In the genomic region with DNA sequence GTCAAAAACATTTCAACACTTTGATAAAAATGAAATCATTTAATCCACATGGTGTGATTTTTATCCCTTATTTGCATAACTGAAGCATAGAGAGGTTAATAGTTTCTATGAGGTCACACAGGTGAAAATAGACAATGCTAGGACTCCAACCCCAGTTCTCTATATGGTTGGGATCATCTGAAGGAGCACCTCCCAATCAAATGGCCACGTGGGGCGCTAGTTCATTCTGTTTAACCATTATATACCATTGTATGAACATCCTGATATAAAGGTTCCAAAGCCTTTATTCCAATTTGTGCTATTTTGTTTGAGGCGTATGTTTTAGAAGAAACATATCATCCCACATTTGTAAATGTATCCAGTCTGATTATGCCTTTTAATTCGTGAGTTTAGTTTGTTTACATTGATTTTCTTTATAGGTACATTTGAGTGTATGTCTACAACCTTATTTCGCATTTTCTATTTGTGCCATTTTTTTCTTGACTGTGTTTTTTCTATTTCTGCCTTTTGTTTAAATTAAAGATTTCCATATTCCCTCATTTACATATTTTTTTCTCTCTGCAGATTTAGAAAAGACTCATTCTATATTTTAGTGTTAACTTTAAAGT, we compare ENCODE assay signal across 9 cellular contexts.
DNase-seq lines count a peak whose midpoint lies in the region; ATAC-seq, FAIRE-seq and TF ChIP-seq lines count a peak whose summit lies in the region.
"Had no signal": no experiment of that assay in that cellular context is flagged by ENCODE, and none has a peak within 500 bp of the region (broad histone marks: within the 10 kb centered on the region; RNA-seq: fewer than 3 reads in every experiment).

No MANE protein-coding gene starts in this region.

- no peaks in the 10 kb centered on the region for H3K4me1 ChIP-seq in naive thymus-derived CD4-positive, alpha-beta T cell (ENCODE audit: control insufficient read depth in 2 of 2, insufficient read depth in 2 of 2, low read length in 2 of 2)

- peak; percentile 56 for ATAC-seq in GM21737 (IDR thresholded peaks at IDR 0.05; ENCODE audit: unreplicated experiment)
- no peak for ATAC-seq in naive thymus-derived CD4-positive, alpha-beta T cell

- in situ Hi-C loops in GM13976 (cut with MboI; ENCODE audit: low sequenced_read_pairs, unreplicated experiment), result no loop called here

- CTCF ChIA-PET in naive thymus-derived CD4-positive, alpha-beta T cell (lab: Charles Lee), result no interaction called here

- no peak for FAIRE-seq in RCC 7860 (lab: Jason Lieb, UNC)

- H3K27ac Mint-ChIP-seq in naive thymus-derived CD4-positive, alpha-beta T cell, result no peak overlapping the region
- no peak overlapping the region for H3K27ac Mint-ChIP-seq in activated T-helper 2 cell treated with anti-CD3 and anti-CD28 coated beads, Interferon-gamma antibody, Interleukin-2, Interleukin-4, amounts not matched to agents 10 μg/mL and 5 μg/mL and 100 μg/mL, durations not matched to agents 14 hours and 24 hours and 36 hours

- DNase-seq in GM13976 (ENCODE audit: low spot score), result peak; percentile 27
- DNase-seq in Kasumi-1 (lab: John Stamatoyannopoulos, UW), result peak; percentile 5 to 10
- DNase-seq in glomerular visceral epithelial cell (ENCODE audit: extremely low spot score), result peak; percentile 20
- DNase-seq in naive thymus-derived CD4-positive, alpha-beta T cell, result no peak
- no peak for DNase-seq in RCC 7860 (ENCODE audit: low spot score)
- no peak for DNase-seq in activated CD4-positive, alpha-beta T cell treated with anti-CD3 and anti-CD28 coated beads for 1 hour
- DNase-seq in activated T-helper 2 cell treated with anti-CD3 and anti-CD28 coated beads, Interferon-gamma antibody, Interleukin-2, Interleukin-4, amounts not matched to agents 10 μg/mL and 5 μg/mL and 100 μg/mL, durations not matched to agents 14 hours and 24 hours and 36 hours (ENCODE audit: low spot score), result no peak

- no peak overlapping the region for H3K27ac ChIP-seq in naive thymus-derived CD4-positive, alpha-beta T cell (ENCODE audit: low read depth, low read length)
- H3K27ac ChIP-seq: skin epidermis had no signal

- no peaks in the 10 kb centered on the region for H3K36me3 Mint-ChIP-seq in naive thymus-derived CD4-positive, alpha-beta T cell
- no peaks in the 10 kb centered on the region for H3K36me3 Mint-ChIP-seq in activated T-helper 2 cell treated with anti-CD3 and anti-CD28 coated beads, Interferon-gamma antibody, Interleukin-2, Interleukin-4, amounts not matched to agents 10 μg/mL and 5 μg/mL and 100 μg/mL, durations not matched to agents 14 hours and 24 hours and 36 hours (ENCODE audit: low read depth)

- H3K4me1 Mint-ChIP-seq in naive thymus-derived CD4-positive, alpha-beta T cell, result no peaks in the 10 kb centered on the region
- no peaks in the 10 kb centered on the region for H3K4me1 Mint-ChIP-seq in activated T-helper 2 cell treated with anti-CD3 and anti-CD28 coated beads, Interferon-gamma antibody, Interleukin-2, Interleukin-4, amounts not matched to agents 10 μg/mL and 5 μg/mL and 100 μg/mL, durations not matched to agents 14 hours and 24 hours and 36 hours (ENCODE audit: low read depth)

- H3K9me3 Mint-ChIP-seq in naive thymus-derived CD4-positive, alpha-beta T cell, result peaks cover 0 to 14% (median 5%) of the 10 kb centered on the region in 11 donors
- H3K9me3 Mint-ChIP-seq in activated T-helper 2 cell treated with anti-CD3 and anti-CD28 coated beads, Interferon-gamma antibody, Interleukin-2, Interleukin-4, amounts not matched to agents 10 μg/mL and 5 μg/mL and 100 μg/mL, durations not matched to agents 14 hours and 24 hours and 36 hours, result peaks cover 17% of the 10 kb centered on the region

- TF ChIP-seq CTCF in GM13976 (IDR thresholded peaks at IDR 0.05; ENCODE audit: borderline replicate concordance, control extremely low read depth, extremely low read depth, insufficient read depth, missing control alignments), result peak; percentile 43

- H3K27me3 Mint-ChIP-seq in naive thymus-derived CD4-positive, alpha-beta T cell, result no peaks in the 10 kb centered on the region
- H3K27me3 Mint-ChIP-seq in activated T-helper 2 cell treated with anti-CD3 and anti-CD28 coated beads, Interferon-gamma antibody, Interleukin-2, Interleukin-4, amounts not matched to agents 10 μg/mL and 5 μg/mL and 100 μg/mL, durations not matched to agents 14 hours and 24 hours and 36 hours (ENCODE audit: low read depth), result no peaks in the 10 kb centered on the region

- H3K27me3 ChIP-seq in naive thymus-derived CD4-positive, alpha-beta T cell (ENCODE audit: control insufficient read depth in 2 of 2, insufficient read depth in 2 of 2, low read length in 2 of 2), result no peaks in the 10 kb centered on the region

- H3K4me3 ChIP-seq in naive thymus-derived CD4-positive, alpha-beta T cell (ENCODE audit: low read length), result no peak overlapping the region
- H3K4me3 ChIP-seq: skin epidermis had no signal

- H3K4me3 Mint-ChIP-seq in naive thymus-derived CD4-positive, alpha-beta T cell, result no peak overlapping the region
- no peak overlapping the region for H3K4me3 Mint-ChIP-seq in activated T-helper 2 cell treated with anti-CD3 and anti-CD28 coated beads, Interferon-gamma antibody, Interleukin-2, Interleukin-4, amounts not matched to agents 10 μg/mL and 5 μg/mL and 100 μg/mL, durations not matched to agents 14 hours and 24 hours and 36 hours (ENCODE audit: low read depth)

- POLR2A ChIA-PET in naive thymus-derived CD4-positive, alpha-beta T cell (lab: Charles Lee), result no interaction called here

- H3K9me3 ChIP-seq in naive thymus-derived CD4-positive, alpha-beta T cell (ENCODE audit: control insufficient read depth in 2 of 3, low read length in 3 of 3), result no peaks in the 10 kb centered on the region

- intact Hi-C loops in naive thymus-derived CD4-positive, alpha-beta T cell (cut with micrococcal nuclease), result no loop called here
- intact Hi-C loops in activated T-helper 2 cell treated with anti-CD3 and anti-CD28 coated beads, Interferon-gamma antibody, Interleukin-2, Interleukin-4, amounts not matched to agents 10 μg/mL and 5 μg/mL and 100 μg/mL, durations not matched to agents 14 hours and 24 hours and 36 hours (cut with micrococcal nuclease), result no loop called here

- H3K36me3 ChIP-seq in naive thymus-derived CD4-positive, alpha-beta T cell (ENCODE audit: control insufficient read depth in 2 of 3, insufficient read depth in 3 of 3, low read length in 3 of 3), result no peaks in the 10 kb centered on the region

Comparison
In these comparisons a context has a peak if more than half of its experiments do, and no peak if none do; other contexts are left out.
1. DNase-seq: peak in GM13976 (single experiment), Kasumi-1 (2 of 2) and glomerular visceral epithelial cell (single experiment); none in naive thymus-derived CD4-positive, alpha-beta T cell (0 of 9), RCC 7860 (single experiment), activated CD4-positive, alpha-beta T cell treated with anti-CD3 and anti-CD28 coated beads for 1 hour (single experiment) and activated T-helper 2 cell treated with anti-CD3 and anti-CD28 coated beads, Interferon-gamma antibody, Interleukin-2, Interleukin-4, amounts not matched to agents 10 μg/mL and 5 μg/mL and 100 μg/mL, durations not matched to agents 14 hours and 24 hours and 36 hours (single experiment).